ENCODE assay signal across 12 cellular contexts in genomic region chr6:84314377-84314898, GRCh38.
"Had no signal": no experiment of that assay in that cellular context is flagged by ENCODE, and none has a peak within 500 bp of the region (broad histone marks: within the 10 kb centered on the region; RNA-seq: fewer than 3 reads in every experiment).

No MANE protein-coding gene starts in this region.

- H3K4me1 ChIP-seq: parathyroid adenoma, tibial nerve had no signal

- ATAC-seq: activated CD4-positive, alpha-beta T cell treated with anti-CD3 and anti-CD28 coated beads for 36 hours; activated CD8-positive, alpha-beta T cell treated with anti-CD3 and anti-CD28 coated beads, Interleukin-2, amount 10 ng/mL, durations not matched to agents 7 days and 5 days; effector memory CD8-positive, alpha-beta T cell; stimulated activated effector memory CD8-positive, alpha-beta T cell treated with anti-CD3 and anti-CD28 coated beads, Interleukin-12 subunit alpha, Interleukin-12 subunit beta, amount 100 ng/mL, for 72 hours had no signal

- DNase-seq: activated CD4-positive, alpha-beta T cell treated with anti-CD3 and anti-CD28 coated beads for 36 hours; activated CD8-positive, alpha-beta T cell treated with anti-CD3 and anti-CD28 coated beads, Interleukin-2, amount 10 ng/mL, durations not matched to agents 7 days and 5 days; activated naive CD4-positive, alpha-beta T cell treated with anti-CD3 and anti-CD28 coated beads for 36 hours; effector memory CD8-positive, alpha-beta T cell; hypothalamus; retina; SW 1271 had no signal

- H3K4me3 ChIP-seq: tibial nerve had no signal

- H3K9ac ChIP-seq: parathyroid adenoma had no signal

- H3K79me2 ChIP-seq: parathyroid adenoma had no signal

- H3K36me3 ChIP-seq: tibial nerve had no signal

- H3K27ac ChIP-seq: epithelial cell of prostate, parathyroid adenoma, tibial nerve, VCaP had no signal

- H3K27me3 ChIP-seq: tibial nerve had no signal

- H2AFZ ChIP-seq: parathyroid adenoma had no signal
